Comparison of ENCODE assay signal across 8 cellular contexts in genomic region chr10:73940634-73941221, GRCh38. TPM values are rescaled to one million over a fixed set of nuclear protein-coding genes. Genes with fewer than 3 reads are reported as not detected.
DNase-seq lines count a peak whose midpoint lies in the region; ATAC-seq, FAIRE-seq and TF ChIP-seq lines count a peak whose summit lies in the region.

No MANE protein-coding gene starts in this region.

- TF ChIP-seq CTCF in 22Rv1 (IDR thresholded peaks at IDR 0.05), result peak; percentile 96
- TF ChIP-seq CTCF in GM13976 (IDR thresholded peaks at IDR 0.05; ENCODE audit: borderline replicate concordance, control extremely low read depth, extremely low read depth, insufficient read depth, missing control alignments), result peak; percentile 95
- TF ChIP-seq CTCF in pancreas (IDR thresholded peaks at IDR 0.05), result peak; percentile 72 to 95 (median 85)
- TF ChIP-seq CTCF in thyroid gland (IDR thresholded peaks at IDR 0.05), result peak; percentile 85 to 96 (median 93)

- FAIRE-seq in pancreas (lab: Jason Lieb, UNC), result no peak

- H3K4me1 ChIP-seq in pancreas (no peaks in the 10 kb centered on the region), thyroid gland (peaks cover 0 to 21% of the 10 kb centered on the region in 2 donors)

- H3K36me3 ChIP-seq in pancreas, result no peaks in the 10 kb centered on the region
- H3K36me3 ChIP-seq in thyroid gland, result no peaks in the 10 kb centered on the region

- no peak overlapping the region for H3K4me3 Mint-ChIP-seq in activated naive CD4-positive, alpha-beta T cell treated with anti-CD3 and anti-CD28 coated beads for 36 hours

- H3K9me3 ChIP-seq in pancreas (no peaks in the 10 kb centered on the region), thyroid gland (no peaks in the 10 kb centered on the region)

- H3K27me3 Mint-ChIP-seq in activated naive CD4-positive, alpha-beta T cell treated with anti-CD3 and anti-CD28 coated beads for 36 hours (ENCODE audit: low read depth), result no peaks in the 10 kb centered on the region

- H3K27me3 ChIP-seq in pancreas, result no peaks in the 10 kb centered on the region
- no peaks in the 10 kb centered on the region for H3K27me3 ChIP-seq in thyroid gland

- no peaks in the 10 kb centered on the region for H3K36me3 Mint-ChIP-seq in activated naive CD4-positive, alpha-beta T cell treated with anti-CD3 and anti-CD28 coated beads for 36 hours (ENCODE audit: low read depth)

- peaks cover 5% of the 10 kb centered on the region for H3K4me1 Mint-ChIP-seq in activated naive CD4-positive, alpha-beta T cell treated with anti-CD3 and anti-CD28 coated beads for 36 hours (ENCODE audit: low read depth)

- intact Hi-C loops in activated naive CD4-positive, alpha-beta T cell treated with anti-CD3 and anti-CD28 coated beads for 36 hours (cut with micrococcal nuclease), result loop anchor here (1.0 to 5.0 kb wide), 3 partner anchors 54 to 142 kb away; no protein-coding TSS in a partner anchor
- intact Hi-C loops in pancreas (cut with DNase I) (loop anchor here in 1 of 3 donors (10.0 kb wide), 1 partner anchor 56 kb away; no protein-coding TSS in a partner anchor), thyroid gland (cut with DNase I) (loop anchor here (2.0 to 10.0 kb wide), 3 partner anchors 54 to 134 kb away; no protein-coding TSS in a partner anchor)

- no peak overlapping the region for H3K27ac ChIP-seq in 22Rv1
- no peak overlapping the region for H3K27ac ChIP-seq in pancreas
- no peak overlapping the region for H3K27ac ChIP-seq in thyroid gland

- no peak overlapping the region for H3K27ac Mint-ChIP-seq in activated naive CD4-positive, alpha-beta T cell treated with anti-CD3 and anti-CD28 coated beads for 36 hours

- peak overlapping the region in 2 of 4 donors; percentile 18 to 30 for H3K4me3 ChIP-seq in pancreas
- no peak overlapping the region for H3K4me3 ChIP-seq in thyroid gland (replicated peaks in 1 of 3)

- in situ Hi-C loops in GM13976 (cut with MboI; ENCODE audit: low sequenced_read_pairs, unreplicated experiment), result no loop called here

- DNase-seq in GM13976 (ENCODE audit: low spot score) (peak; percentile 90), SK-N-DZ (ENCODE audit: low spot score) (peak; percentile 60), globus pallidus (ENCODE audit: low spot score) (peak; percentile 41), pancreas (peak; percentile 64 to 93 (median 82)), thyroid gland (peak; percentile 77 to 84)
- DNase-seq in activated naive CD4-positive, alpha-beta T cell treated with anti-CD3 and anti-CD28 coated beads for 36 hours, result peak; percentile 87

- WGBS in pancreas, 2 donors, result 6 to 7% methylated on average over 28 of the region's 28 CpGs
- 6 to 11% methylated on average over 14 to 17 of the region's 28 CpGs for WGBS in thyroid gland, 2 donors

- TF ChIP-seq POLR2A in thyroid gland (IDR thresholded peaks at IDR 0.05), result no peak

- no peaks in the 10 kb centered on the region for H3K9me3 Mint-ChIP-seq in activated naive CD4-positive, alpha-beta T cell treated with anti-CD3 and anti-CD28 coated beads for 36 hours

- ATAC-seq in HG03571 (IDR thresholded peaks at IDR 0.05; ENCODE audit: unreplicated experiment), result peak; percentile 62
- ATAC-seq in pancreas, result peak; percentile 94 to 99 (median 98)

- CTCF ChIA-PET in activated naive CD4-positive, alpha-beta T cell treated with anti-CD3 and anti-CD28 coated beads for 36 hours (lab: Charles Lee), result interaction anchor here (0.6 to 12.2 kb wide), 48 partner anchors 9 to 301 kb away, joined by 3 to 396 read pairs (median 5); partner anchors contain the start of gene PLAU

RNA-seq across cellular contexts. Expression of gene PLAU, which starts 29.8 kb away (rescaled TPM):
- 0.06 TPM in 1 of 2 replicates, not detected in the other for polyA plus RNA-seq in SK-N-DZ (2014; cell fraction: cytosol; rRNA removed)
- not detected in 2 replicates for polyA plus RNA-seq in SK-N-DZ (2014; cell fraction: nucleus; rRNA removed)
- under 1 TPM; 0.26 to 0.27 TPM for total RNA-seq in activated naive CD4-positive, alpha-beta T cell treated with anti-CD3 and anti-CD28 coated beads for 36 hours
- total RNA-seq in pancreas (10 to 100 TPM in 2 of 6 donors, 1 to 10 TPM in 4; 1.5 to 16.3 (median 3.6) TPM), thyroid gland (10 to 100 TPM in 1 of 4 donors, 1 to 10 TPM in 3; 3.8 to 13.3 (median 7.3) TPM)
- 1 to 10 TPM; 3.0 to 6.4 TPM for polyA plus RNA-seq in pancreas

RNA-seq across cellular contexts. Expression of gene VCL, which starts 57.2 kb away (rescaled TPM):
- 20.3 and 26.1 TPM in 2 replicates for polyA plus RNA-seq in SK-N-DZ (2014; cell fraction: cytosol; rRNA removed)
- polyA plus RNA-seq in SK-N-DZ (2014; cell fraction: nucleus; rRNA removed), result 16.2 and 20.0 TPM in 2 replicates
- 10 to 100 TPM; 13.4 to 14.4 TPM for total RNA-seq in activated naive CD4-positive, alpha-beta T cell treated with anti-CD3 and anti-CD28 coated beads for 36 hours
- total RNA-seq in pancreas, result 10 to 100 TPM; 24.9 to 51.7 (median 32.1) TPM
- polyA plus RNA-seq in pancreas, result 10 to 100 TPM in 1 of 2 donors, 1 to 10 TPM in 1; 8.6 to 13.3 TPM
- total RNA-seq in thyroid gland, result 100 to 1,000 TPM in 3 of 4 donors, 10 to 100 TPM in 1; 71.9 to 151 (median 112) TPM
